In the genomic region with DNA sequence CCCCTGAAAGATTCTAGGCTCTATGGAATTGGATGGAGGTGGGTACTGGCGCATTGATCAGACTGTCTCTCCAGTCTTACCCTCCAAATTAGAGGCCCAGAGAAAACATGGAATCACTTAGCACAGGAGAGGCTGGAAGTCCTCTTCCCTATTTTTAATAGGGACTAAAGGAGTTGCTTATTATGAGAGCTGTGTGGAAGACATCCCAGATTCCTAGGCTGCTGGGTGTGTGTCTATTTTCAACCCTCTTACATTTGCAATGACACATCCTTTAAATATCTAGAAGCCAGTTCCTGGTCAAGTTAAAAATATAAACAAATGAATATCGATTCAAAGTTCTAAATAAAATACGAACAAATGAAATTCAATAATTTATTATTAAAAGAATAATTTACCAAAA, we compare ENCODE assay signal across 17 cellular contexts. TPM values are rescaled to one million over a fixed set of nuclear protein-coding genes. Genes with fewer than 3 reads are reported as not detected.
DNase-seq lines count a peak whose midpoint lies in the region; ATAC-seq and TF ChIP-seq lines count a peak whose summit lies in the region.
"Had no signal": no experiment of that assay in that cellular context is flagged by ENCODE, and none has a peak within 500 bp of the region (broad histone marks: within the 10 kb centered on the region; RNA-seq: fewer than 3 reads in every experiment).

No MANE protein-coding gene starts in this region.

- H3K4me1 Mint-ChIP-seq in T-helper 17 cell, result peaks cover 13% of the 10 kb centered on the region
- H3K4me1 Mint-ChIP-seq in CD8-positive, alpha-beta memory T cell, result peaks cover 27 to 32% (median 28%) of the 10 kb centered on the region in 3 donors
- H3K4me1 Mint-ChIP-seq: brain had no signal

- no peak overlapping the region for H3K4me3 Mint-ChIP-seq in T-helper 17 cell
- H3K4me3 Mint-ChIP-seq in CD8-positive, alpha-beta memory T cell, result no peak overlapping the region
- H3K4me3 Mint-ChIP-seq: brain had no signal

- H3K9ac ChIP-seq in KMS-11 (no peak overlapping the region), mammary epithelial cell (ENCODE audit: insufficient read depth, low read length) (no peak overlapping the region)

- no peak overlapping the region for H3K27ac ChIP-seq in KMS-11
- H3K27ac ChIP-seq in muscle layer of duodenum (ENCODE audit: low read length), result peak overlapping the region; percentile 13
- H3K27ac ChIP-seq in mammary epithelial cell (ENCODE audit: insufficient read depth, low read depth, low read length), result no peak overlapping the region
- no peak overlapping the region for H3K27ac ChIP-seq in CD8-positive, alpha-beta memory T cell (ENCODE audit: low read depth, low read length)

- no peaks in the 10 kb centered on the region for H3K9me3 Mint-ChIP-seq in CD8-positive, alpha-beta memory T cell
- H3K9me3 Mint-ChIP-seq: CD14-positive monocyte; stimulated activated naive B cell treated with anti-CD40 and anti-IgM and Interleukin-4, amounts not matched to agents 10 μg/mL and 1 μg/mL and 100 μg/mL, for 72 hours had no signal

- no peak overlapping the region for H2AFZ ChIP-seq in KMS-11 (ENCODE audit: low read depth)
- H2AFZ ChIP-seq in mammary epithelial cell (ENCODE audit: low read depth, low read length), result no peak overlapping the region

- 99% methylated on average over 3 of the region's 3 CpGs for WGBS in mammary epithelial cell (ENCODE audit: low coverage, missing lambda C conversion rate)

- BruUV-seq in mammary epithelial cell (replicated peaks; lab: Mats Ljungman, UMichigan), result no TSS peak

- H4K20me1 ChIP-seq in KMS-11 (ENCODE audit: insufficient read depth) (no peaks in the 10 kb centered on the region; the same call in 1 of the 2 replicates), mammary epithelial cell (ENCODE audit: insufficient read depth, low read length) (no peaks in the 10 kb centered on the region)

- dilution Hi-C loops in mammary epithelial cell (cut with HindIII; ENCODE audit: low sequenced_read_pairs), result no loop called here

- TF ChIP-seq CTCF in AG09309 (IDR thresholded peaks at IDR 0.05; ENCODE audit: control insufficient read depth, insufficient read depth, low read depth, low read length, missing control alignments) (no peak), KMS-11 (conservative IDR thresholded peaks at IDR 0.05; ENCODE audit: low read depth, low read length) (no peak), epithelial cell of esophagus (IDR thresholded peaks at IDR 0.05; ENCODE audit: insufficient read depth, low read depth, low read length, missing control alignments) (no peak), mammary epithelial cell (conservative IDR thresholded peaks at IDR 0.05 in 1 of 2, IDR thresholded peaks at IDR 0.05 in 1 of 2; ENCODE audit: extremely low read depth in 1 of 2, insufficient read depth in 1 of 2, low read depth in 1 of 2, low read length in 2 of 2) (no peak)

- H3K36me3 ChIP-seq in KMS-11 (ENCODE audit: insufficient read depth) (no peaks in the 10 kb centered on the region), muscle layer of duodenum (ENCODE audit: control insufficient read depth in 1 of 2, insufficient read depth in 2 of 2, low read length in 2 of 2) (no peaks in the 10 kb centered on the region), mammary epithelial cell (ENCODE audit: insufficient read depth, low read length) (no peaks in the 10 kb centered on the region)
- no peaks in the 10 kb centered on the region for H3K36me3 ChIP-seq in CD8-positive, alpha-beta memory T cell (ENCODE audit: insufficient read depth, low read length)

- CTCF ChIA-PET in mammary epithelial cell (lab: Charles Lee; ENCODE audit: low non-redundant PET), result no interaction called here
- CTCF ChIA-PET in CD8-positive, alpha-beta memory T cell (lab: Charles Lee), result interaction anchor here (3.5 kb wide), 1 partner anchor 55 kb away, joined by 21 read pairs; no protein-coding TSS in a partner anchor

- in situ Hi-C loops in mammary epithelial cell (cut with MboI; ENCODE audit: low sequenced_read_pairs in 2 of 2), result no loop called here

- peaks cover 10% of the 10 kb centered on the region; the same call in 1 of the 2 replicates for H3K27me3 ChIP-seq in KMS-11 (ENCODE audit: insufficient read depth, low read depth)
- H3K27me3 ChIP-seq in muscle layer of duodenum (ENCODE audit: low read depth, low read length), result no peaks in the 10 kb centered on the region
- H3K27me3 ChIP-seq in mammary epithelial cell (ENCODE audit: insufficient read depth, low read length), result no peaks in the 10 kb centered on the region
- no peaks in the 10 kb centered on the region for H3K27me3 ChIP-seq in CD8-positive, alpha-beta memory T cell (ENCODE audit: insufficient read depth, low read length, poor library complexity, severe bottlenecking)

- no peaks in the 10 kb centered on the region for H3K27me3 Mint-ChIP-seq in T-helper 17 cell
- H3K27me3 Mint-ChIP-seq in CD8-positive, alpha-beta memory T cell, result peaks cover 0 to under 1% of the 10 kb centered on the region in 2 donors
- H3K27me3 Mint-ChIP-seq: brain; stimulated activated naive B cell treated with anti-CD40 and anti-IgM and Interleukin-4, amounts not matched to agents 10 μg/mL and 1 μg/mL and 100 μg/mL, for 72 hours had no signal

- intact Hi-C loops in mammary epithelial cell (cut with micrococcal nuclease), result loop anchor here (5.0 kb wide), 1 partner anchor 56 kb away; a partner anchor contains a TSS

- H3K4me3 ChIP-seq in AG09309 (ENCODE audit: control insufficient read depth, low read depth, low read length) (no peak overlapping the region), KMS-11 (IDR thresholded peaks at IDR 0.05; ENCODE audit: insufficient read depth, low read depth, low read length) (no peak overlapping the region), epithelial cell of esophagus (ENCODE audit: low read length) (no peak overlapping the region), muscle layer of duodenum (ENCODE audit: low read depth in 1 of 2, low read length in 2 of 2) (no peak overlapping the region), mammary epithelial cell (replicated peaks in 1 of 3; ENCODE audit: insufficient read depth in 1 of 3, low read depth in 2 of 3, low read length in 3 of 3) (no peak overlapping the region)
- no peak overlapping the region for H3K4me3 ChIP-seq in CD8-positive, alpha-beta memory T cell (ENCODE audit: low read length)

- H3K9me3 ChIP-seq in muscle layer of duodenum (ENCODE audit: control insufficient read depth in 1 of 2, low read length in 2 of 2) (no peaks in the 10 kb centered on the region), T-helper 17 cell (ENCODE audit: control insufficient read depth, low read length, poor library complexity, severe bottlenecking) (no peaks in the 10 kb centered on the region), mammary epithelial cell (replicated peaks; ENCODE audit: insufficient read depth, low read length) (no peaks in the 10 kb centered on the region)
- no peaks in the 10 kb centered on the region for H3K9me3 ChIP-seq in CD8-positive, alpha-beta memory T cell (ENCODE audit: low read length)

- H3K79me2 ChIP-seq in KMS-11 (ENCODE audit: insufficient read depth, low read depth) (no peaks in the 10 kb centered on the region), mammary epithelial cell (ENCODE audit: insufficient read depth, low read length) (no peaks in the 10 kb centered on the region)

- no peak for ATAC-seq in T-helper 17 cell
- ATAC-seq in HG03280 (IDR thresholded peaks at IDR 0.05; ENCODE audit: unreplicated experiment), result no peak

- POLR2A ChIA-PET in CD8-positive, alpha-beta memory T cell (lab: Charles Lee), result interaction anchor here (0.6 kb wide), 1 partner anchor 930 kb away, joined by 3 read pairs; no protein-coding TSS in a partner anchor

- no peak overlapping the region for H3K27ac Mint-ChIP-seq in T-helper 17 cell
- H3K27ac Mint-ChIP-seq in CD8-positive, alpha-beta memory T cell, result no peak overlapping the region
- H3K27ac Mint-ChIP-seq: brain; stimulated activated naive B cell treated with anti-CD40 and anti-IgM and Interleukin-4, amounts not matched to agents 10 μg/mL and 1 μg/mL and 100 μg/mL, for 72 hours had no signal

- DNase-seq in AG09309 (ENCODE audit: low read depth), result peak; percentile 29
- peak; percentile 45 for DNase-seq in epithelial cell of esophagus (ENCODE audit: low read depth)
- no peak for DNase-seq in T-helper 17 cell
- no peak for DNase-seq in mammary epithelial cell
- no peak for DNase-seq in CD8-positive, alpha-beta memory T cell
- DNase-seq: activated CD4-positive, alpha-beta T cell treated with anti-CD3 and anti-CD28 coated beads for 1 hour; activated T-cell treated with anti-CD3 and anti-CD28 coated beads, Interleukin-2, amount 50 U/mL, for 48 hours; KG1; NCI-H2081; posterior cingulate gyrus; stimulated activated CD4-positive, alpha-beta T cell treated with anti-CD3 and anti-CD28 coated beads, Interleukin-4, amount 100 ng/mL, for 1 hour; stimulated activated naive B cell treated with anti-CD40 and anti-IgM and Interleukin-4, amounts not matched to agents 10 μg/mL and 1 μg/mL and 100 μg/mL, for 72 hours had no signal

- H3K36me3 Mint-ChIP-seq in T-helper 17 cell (ENCODE audit: low read depth), result no peaks in the 10 kb centered on the region
- no peaks in the 10 kb centered on the region for H3K36me3 Mint-ChIP-seq in CD8-positive, alpha-beta memory T cell
- H3K36me3 Mint-ChIP-seq: brain; CD14-positive monocyte; stimulated activated naive B cell treated with anti-CD40 and anti-IgM and Interleukin-4, amounts not matched to agents 10 μg/mL and 1 μg/mL and 100 μg/mL, for 72 hours had no signal

- H3K4me1 ChIP-seq in KMS-11 (ENCODE audit: low read depth, poor library complexity, severe bottlenecking), result peaks cover 40% of the 10 kb centered on the region
- H3K4me1 ChIP-seq in muscle layer of duodenum (ENCODE audit: control insufficient read depth in 1 of 2, insufficient read depth in 2 of 2, low read length in 2 of 2), result peaks cover 0 to 10% of the 10 kb centered on the region in 2 donors
- peaks cover 9% of the 10 kb centered on the region for H3K4me1 ChIP-seq in mammary epithelial cell (ENCODE audit: insufficient read depth, low read length)
- peaks cover 30% of the 10 kb centered on the region for H3K4me1 ChIP-seq in CD8-positive, alpha-beta memory T cell (ENCODE audit: insufficient read depth, low read length)

- H3K4me2 ChIP-seq in KMS-11, result 0 out of 2 replicates have a peak overlapping the region, but pooled peaks have one; percentile 26
- no peak overlapping the region for H3K4me2 ChIP-seq in mammary epithelial cell (ENCODE audit: insufficient read depth, low read depth, low read length)

RNA-seq across cellular contexts. Expression of a gene that starts 58.3 kb away (rescaled TPM):
- 10 to 100 TPM; 63.1 to 63.3 TPM for total RNA-seq in T-helper 17 cell
- total RNA-seq in mammary epithelial cell, result 10 to 100 TPM; 22.2 to 24.3 TPM
- polyA plus RNA-seq in mammary epithelial cell, result 13.8 TPM
- polyA minus RNA-seq in mammary epithelial cell, result 15.7 TPM
- total RNA-seq in CD8-positive, alpha-beta memory T cell, result 10 to 100 TPM; 25.5 to 26.7 TPM
- 12.9 TPM for polyA plus RNA-seq in CD8-positive, alpha-beta memory T cell

Comparison
In these comparisons a context has a peak if more than half of its experiments do, and no peak if none do; other contexts are left out.
1. DNase-seq: peak in AG09309 (single experiment) and epithelial cell of esophagus (single experiment); none in T-helper 17 cell (0 of 3), mammary epithelial cell (single experiment) and CD8-positive, alpha-beta memory T cell (0 of 5).